ENCODE assay signal across 23 cellular contexts in the genomic region with DNA sequence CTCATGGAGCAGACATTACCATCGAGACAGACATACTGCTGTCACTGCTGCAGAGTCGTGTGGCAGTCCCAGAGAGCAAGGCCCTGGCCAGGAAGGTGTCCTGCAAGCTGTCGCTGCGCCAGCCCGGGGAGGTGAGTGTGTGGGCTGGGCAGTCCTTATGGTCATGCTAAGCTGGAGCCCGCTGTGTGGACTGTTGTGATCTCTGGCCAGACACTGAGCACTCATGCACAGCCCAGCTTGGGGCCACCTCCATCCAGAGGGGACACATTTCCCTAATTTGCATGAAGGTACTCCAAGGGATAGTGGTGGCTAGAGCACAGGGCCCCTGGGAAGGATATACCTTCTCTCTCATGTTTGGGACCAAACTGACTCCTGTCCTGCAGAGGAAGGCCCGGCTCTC.
"Had no signal": no experiment of that assay in that cellular context is flagged by ENCODE, and none has a peak within 500 bp of the region (broad histone marks: within the 10 kb centered on the region; RNA-seq: fewer than 3 reads in every experiment).

No MANE protein-coding gene starts in this region.

- H3K9me3 Mint-ChIP-seq: activated CD4-positive, alpha-beta memory T cell treated with anti-CD3 and anti-CD28 coated beads for 36 hours; activated CD4-positive, alpha-beta T cell treated with anti-CD3 and anti-CD28 coated beads, Interleukin-2, amount 10 ng/mL, durations not matched to agents 7 days and 5 days; activated T-cell treated with anti-CD3 and anti-CD28 coated beads, Interleukin-2, amount 50 U/mL, for 4 hours; T-cell had no signal

- ATAC-seq: activated T-cell treated with anti-CD3 and anti-CD28 coated beads, Interleukin-2, amount 50 U/mL, for 4 hours; T-cell had no signal

- H3K27me3 Mint-ChIP-seq: activated CD4-positive, alpha-beta memory T cell treated with anti-CD3 and anti-CD28 coated beads for 36 hours; activated CD4-positive, alpha-beta T cell treated with anti-CD3 and anti-CD28 coated beads, Interleukin-2, amount 10 ng/mL, durations not matched to agents 7 days and 5 days had no signal

- H3K9ac ChIP-seq: KMS-11 had no signal

- DNase-seq: activated CD4-positive, alpha-beta memory T cell treated with anti-CD3 and anti-CD28 coated beads for 36 hours; activated CD4-positive, alpha-beta T cell treated with anti-CD3 and anti-CD28 coated beads, Interleukin-2, amount 10 ng/mL, durations not matched to agents 7 days and 5 days; activated CD4-positive, CD25-positive, alpha-beta regulatory T cell; activated CD8-positive, alpha-beta memory T cell treated with anti-CD3 and anti-CD28 coated beads for 24 hours; activated effector memory CD4-positive, alpha-beta T cell treated with anti-CD3 and anti-CD28 coated beads, Interleukin-2, amount 50 U/mL, for 16 hours; activated naive CD4-positive, alpha-beta T cell treated with Interleukin-2 at 50 U/mL for 16 hours; activated T-cell treated with anti-CD3 and anti-CD28 coated beads, Interleukin-2, amount 50 U/mL, for 4 hours; amygdala; NCI-H1092; NCI-H1417 treated with DMSO at 0.1 percent for 48 hours; NCI-H1694 treated with DMSO at 0.1 percent for 48 hours; NCI-H2081; NCI-H510A treated with DMSO at 0.1 percent for 48 hours; NK-92 treated with Interleukin-12 subunit alpha and Interleukin-12 subunit beta, amount 100 ng/mL, for 24 hours; OCI-M1; Peyer's patch; SHP77 treated with DMSO at 0.1 percent for 48 hours; T-cell; T-helper 2 cell; T1000 had no signal

- H3K9me3 ChIP-seq: Peyer's patch had no signal

- H3K4me2 ChIP-seq: KMS-11 had no signal

- H3K27ac Mint-ChIP-seq: activated CD4-positive, alpha-beta memory T cell treated with anti-CD3 and anti-CD28 coated beads for 36 hours; activated CD4-positive, alpha-beta T cell treated with anti-CD3 and anti-CD28 coated beads, Interleukin-2, amount 10 ng/mL, durations not matched to agents 7 days and 5 days; activated naive CD8-positive, alpha-beta T cell; T-cell had no signal

- H3K4me1 Mint-ChIP-seq: activated CD4-positive, alpha-beta T cell treated with anti-CD3 and anti-CD28 coated beads, Interleukin-2, amount 10 ng/mL, durations not matched to agents 7 days and 5 days; T-cell had no signal

- H3K27me3 ChIP-seq: Peyer's patch had no signal

- H3K4me3 ChIP-seq: Peyer's patch had no signal

- H3K36me3 ChIP-seq: Peyer's patch had no signal

- H3K4me3 Mint-ChIP-seq: activated CD4-positive, alpha-beta memory T cell treated with anti-CD3 and anti-CD28 coated beads for 36 hours; activated CD4-positive, alpha-beta T cell treated with anti-CD3 and anti-CD28 coated beads, Interleukin-2, amount 10 ng/mL, durations not matched to agents 7 days and 5 days; activated naive CD8-positive, alpha-beta T cell; activated T-cell treated with anti-CD3 and anti-CD28 coated beads, Interleukin-2, amount 50 U/mL, for 4 hours; T-cell had no signal

- H3K36me3 Mint-ChIP-seq: activated CD4-positive, alpha-beta memory T cell treated with anti-CD3 and anti-CD28 coated beads for 36 hours; activated naive CD8-positive, alpha-beta T cell had no signal

- H3K27ac ChIP-seq: KMS-11, Peyer's patch had no signal

- H3K4me1 ChIP-seq: Peyer's patch had no signal

- FAIRE-seq: TTC549 had no signal
